ENCODE assay signal across 14 cellular contexts in the genomic region with DNA sequence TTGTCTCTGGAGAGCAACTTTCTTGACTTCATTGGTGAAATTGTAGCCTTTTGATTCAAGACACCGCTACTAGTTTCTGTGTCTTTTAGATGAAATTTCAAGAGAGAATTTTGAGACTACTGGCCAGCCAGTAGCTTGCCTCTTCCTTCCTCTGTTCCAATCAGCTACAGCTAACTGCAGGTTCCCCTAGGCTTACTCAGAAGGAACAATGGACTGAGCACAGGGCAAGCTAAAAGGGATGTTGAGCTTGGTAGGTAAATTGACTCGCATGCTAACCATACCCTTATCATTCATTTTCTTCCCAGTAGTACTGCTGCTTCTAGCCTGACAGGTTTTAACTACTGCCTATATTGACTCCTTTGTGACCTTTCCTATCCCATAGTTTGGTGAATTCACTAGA.
"Had no signal": no experiment of that assay in that cellular context is flagged by ENCODE, and none has a peak within 500 bp of the region (broad histone marks: within the 10 kb centered on the region; RNA-seq: fewer than 3 reads in every experiment).

No MANE protein-coding gene starts in this region.

- DNase-seq: activated CD4-positive, alpha-beta T cell treated with anti-CD3 and anti-CD28 coated beads for 1 hour; activated CD4-positive, alpha-beta T cell treated with anti-CD3 and anti-CD28 coated beads, Interleukin-2, amount 50 U/mL, for 4 hours; activated naive CD4-positive, alpha-beta T cell; activated naive CD8-positive, alpha-beta T cell treated with anti-CD3 and anti-CD28 coated beads, Interleukin-2, amount 10 ng/mL, durations not matched to agents 7 days and 5 days; activated T-cell treated with anti-CD3 and anti-CD28 coated beads for 4 hours; effector memory CD4-positive, alpha-beta T cell; heart left ventricle; kidney glomerular epithelial cell; lower lobe of right lung; midbrain; pancreas; stimulated activated naive CD8-positive, alpha-beta T cell treated with anti-CD3 and anti-CD28 coated beads, Interleukin-15, Interleukin-2, amounts not matched to agents 100 U/mL and 50 U/mL, for 24 hours; transverse colon had no signal

- H3K36me3 ChIP-seq: heart left ventricle, lower lobe of right lung, pancreas, transverse colon, vagina had no signal

- H3K9me3 ChIP-seq: lower lobe of right lung, pancreas, transverse colon, vagina had no signal

- H3K27me3 ChIP-seq: heart left ventricle, pancreas, transverse colon, vagina had no signal

- H3K4me3 ChIP-seq: lower lobe of right lung, pancreas, transverse colon, vagina had no signal

- H3K27ac ChIP-seq: lower lobe of right lung, pancreas, transverse colon, vagina had no signal

- H3K4me1 ChIP-seq: heart left ventricle, lower lobe of right lung, pancreas, transverse colon, vagina had no signal
